ENCODE assay signal across 8 cellular contexts in the genomic region with DNA sequence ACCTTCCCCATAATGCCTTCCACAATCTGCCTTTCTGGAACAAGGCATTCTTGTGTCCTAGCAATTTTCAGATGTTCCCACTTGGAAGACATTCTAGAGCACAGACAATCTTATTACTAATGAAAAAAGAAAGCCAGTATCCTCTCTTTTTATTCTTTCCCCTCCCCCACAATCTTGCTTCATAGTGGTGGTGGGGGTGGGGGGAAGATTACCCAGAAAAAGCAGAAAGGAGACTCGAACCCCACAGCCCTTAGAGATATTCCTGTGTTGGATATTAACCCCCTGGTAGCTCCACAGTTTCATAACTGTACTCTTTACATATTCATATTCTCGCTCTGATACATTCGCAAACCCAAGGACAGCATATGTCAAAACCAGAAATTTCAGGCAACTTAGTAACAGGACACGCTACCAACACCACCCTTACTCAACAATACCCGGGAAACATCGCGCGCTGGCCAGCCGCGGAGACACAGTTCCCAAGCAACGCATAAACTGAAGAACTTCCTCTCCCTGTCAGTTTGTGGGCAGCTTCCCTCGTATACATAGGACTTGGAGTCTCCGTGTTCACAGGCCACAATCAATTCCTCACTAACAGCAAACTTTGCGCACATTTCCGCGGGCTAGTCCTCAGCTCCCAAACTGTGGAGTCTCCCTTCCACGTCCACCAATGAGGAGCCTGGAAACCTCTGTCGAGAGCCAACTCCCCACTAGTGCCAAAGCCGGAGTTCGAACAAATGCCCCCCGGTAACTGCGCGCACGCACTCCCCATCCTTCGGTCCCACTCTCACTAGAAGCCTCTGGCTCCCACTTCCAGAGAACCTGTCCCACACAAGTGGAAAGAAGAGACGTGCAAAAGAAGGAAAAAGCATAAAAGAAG. TPM values are rescaled to one million over a fixed set of nuclear protein-coding genes. Genes with fewer than 3 reads are reported as not detected.
DNase-seq lines count a peak whose midpoint lies in the region; ATAC-seq and TF ChIP-seq lines count a peak whose summit lies in the region.

No MANE protein-coding gene starts in this region.

- TF ChIP-seq CTCF in CD14-positive monocyte (IDR thresholded peaks at IDR 0.05): no peak
- no peak for TF ChIP-seq CTCF in fibroblast of villous mesenchyme (IDR thresholded peaks at IDR 0.05; ENCODE audit: insufficient read depth, low read depth, low read length)
- no peak for TF ChIP-seq CTCF in nephron (IDR thresholded peaks at IDR 0.05; ENCODE audit: unreplicated experiment in 3 of 3)

- H3K4me1 Mint-ChIP-seq in CD14-positive monocyte (peaks cover 54% of the 10 kb centered on the region), nephron (peaks cover 26% of the 10 kb centered on the region)
- H3K4me1 Mint-ChIP-seq in activated T-cell treated with anti-CD3 and anti-CD28 coated beads, Interleukin-2, amount 50 U/mL, for 72 hours (ENCODE audit: low read depth): peaks cover 70% of the 10 kb centered on the region

- ATAC-seq in GM21447 (IDR thresholded peaks at IDR 0.05; ENCODE audit: unreplicated experiment) (peak; percentile 1), HG03039 (IDR thresholded peaks at IDR 0.05; ENCODE audit: unreplicated experiment) (no peak)
- peak; percentile 13 to 28 for ATAC-seq in activated T-cell treated with anti-CD3 and anti-CD28 coated beads, Interleukin-2, amount 50 U/mL, for 72 hours (replicated peaks in 1 of 2)

- peaks cover 2 to 36% (median 30%) of the 10 kb centered on the region in 7 donors for H3K9me3 Mint-ChIP-seq in CD14-positive monocyte
- no peaks in the 10 kb centered on the region for H3K9me3 Mint-ChIP-seq in activated T-cell treated with anti-CD3 and anti-CD28 coated beads, Interleukin-2, amount 50 U/mL, for 72 hours
- H3K9me3 Mint-ChIP-seq in nephron: no peaks in the 10 kb centered on the region

- DNase-seq in CD14-positive monocyte (ENCODE audit: low spot score): peak; percentile 90
- DNase-seq in NCI-H460 (ENCODE audit: extremely low read depth, low read depth): peak; percentile 31
- peak; percentile 60 to 65 for DNase-seq in activated T-cell treated with anti-CD3 and anti-CD28 coated beads, Interleukin-2, amount 50 U/mL, for 72 hours
- peak; percentile 80 for DNase-seq in fibroblast of villous mesenchyme (ENCODE audit: low read depth)
- DNase-seq in NCI-H510A treated with DMSO at 0.1 percent for 48 hours (lab: John Stamatoyannopoulos, UW): no peak

- intact Hi-C loops in CD14-positive monocyte (cut with micrococcal nuclease): loop anchor here (5.0 to 10.0 kb wide), 2 partner anchors 70 to 133 kb away; no protein-coding TSS in a partner anchor

- H3K4me3 Mint-ChIP-seq in CD14-positive monocyte (peak overlapping the region; percentile 96 to 97), nephron (peak overlapping the region; percentile 91 to 98 (median 96))
- peak overlapping the region; percentile 96 to 98 for H3K4me3 Mint-ChIP-seq in activated T-cell treated with anti-CD3 and anti-CD28 coated beads, Interleukin-2, amount 50 U/mL, for 72 hours

- H3K27me3 Mint-ChIP-seq in CD14-positive monocyte (ENCODE audit: low read depth in 3 of 3) (peaks cover 44 to 54% (median 51%) of the 10 kb centered on the region in 3 donors), nephron (ENCODE audit: low read depth) (peaks cover 66% of the 10 kb centered on the region)
- peaks cover 13% of the 10 kb centered on the region for H3K27me3 Mint-ChIP-seq in activated T-cell treated with anti-CD3 and anti-CD28 coated beads, Interleukin-2, amount 50 U/mL, for 72 hours (ENCODE audit: low read depth)

- H3K36me3 Mint-ChIP-seq in CD14-positive monocyte (peaks cover 28 to 32% of the 10 kb centered on the region in 2 donors), nephron (ENCODE audit: low read depth) (no peaks in the 10 kb centered on the region)
- H3K36me3 Mint-ChIP-seq in activated T-cell treated with anti-CD3 and anti-CD28 coated beads, Interleukin-2, amount 50 U/mL, for 72 hours (ENCODE audit: insufficient read depth in 2 of 2): peaks cover 18 to 26% of the 10 kb centered on the region in 2 donors

- H3K27ac Mint-ChIP-seq in CD14-positive monocyte (peak overlapping the region; percentile 97 to 99 (median 98)), nephron (peak overlapping the region in 1 of 3 experiments; percentile 32)
- peak overlapping the region; percentile 97 for H3K27ac Mint-ChIP-seq in activated T-cell treated with anti-CD3 and anti-CD28 coated beads, Interleukin-2, amount 50 U/mL, for 72 hours

- peak overlapping the region; percentile 82 for H3K4me3 ChIP-seq in fibroblast of villous mesenchyme (ENCODE audit: low read depth, low read length)

RNA-seq across cellular contexts. Expression of a gene that starts 0.7 kb away (rescaled TPM):
- polyA plus RNA-seq in CD14-positive monocyte: 10 to 100 TPM; 12.1 to 21.6 TPM
- total RNA-seq in NCI-H460 (2014; rRNA removed; shearing (Covaris generic)): 4.8 and 5.7 TPM in 2 replicates
- polyA plus RNA-seq in NCI-H460 (2014; cell fraction: nucleus; rRNA removed): 7.2 and 9.4 TPM in 2 replicates
- 10 to 100 TPM; 27.5 to 36.1 TPM for total RNA-seq in activated T-cell treated with anti-CD3 and anti-CD28 coated beads, Interleukin-2, amount 50 U/mL, for 72 hours
- total RNA-seq in fibroblast of villous mesenchyme: 0.32 TPM in 1 of 2 replicates, not detected in the other
